ENCODE assay signal across 8 cellular contexts in the genomic region with DNA sequence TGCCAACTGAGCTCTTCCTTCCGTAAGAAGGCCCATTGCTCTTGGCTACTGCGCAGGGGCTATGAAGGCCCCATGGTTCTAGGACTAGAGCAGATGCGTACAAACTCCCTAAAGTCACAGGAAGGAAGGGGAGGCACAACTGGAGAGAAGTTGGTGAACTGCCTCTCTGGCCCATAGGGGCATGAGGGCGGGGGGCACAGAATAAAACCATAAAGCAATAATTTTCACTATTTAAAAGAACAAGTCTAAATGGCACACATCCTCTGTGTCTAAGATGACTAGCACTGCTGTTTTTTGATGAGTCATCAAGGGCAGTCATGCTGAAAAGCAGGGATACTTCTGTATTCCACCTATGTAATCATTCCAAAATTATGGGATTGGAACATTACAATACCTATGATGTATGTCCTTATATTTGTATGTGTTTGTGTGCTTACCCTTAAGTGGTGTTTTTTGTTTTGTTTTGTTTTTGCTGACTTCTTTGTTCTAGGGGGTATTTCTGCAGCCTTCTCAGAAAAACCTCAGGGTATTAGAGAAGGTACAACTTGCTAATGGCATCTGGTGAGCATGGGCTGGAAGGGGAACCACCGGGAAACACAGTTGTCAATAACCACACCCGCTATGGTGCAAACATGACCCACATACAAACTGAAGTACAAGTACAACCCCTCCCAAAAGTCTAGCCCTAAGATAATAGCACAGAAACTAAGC. TPM values are rescaled to one million over a fixed set of nuclear protein-coding genes. Genes with fewer than 3 reads are reported as not detected.
A peak's percentile ranks its signal among the peaks of the same experiment; 100 is the strongest.
DNase-seq lines count a peak whose midpoint lies in the region; ATAC-seq, FAIRE-seq and TF ChIP-seq lines count a peak whose summit lies in the region.

No MANE protein-coding gene starts in this region.

- DNase-seq in COLO668 (lab: John Stamatoyannopoulos, UW; ENCODE audit: unreplicated experiment) (peak; percentile 30), HTR-8/SVneo (ENCODE audit: insufficient read length, low spot score) (peak; percentile 75), fibroblast of the aortic adventitia (ENCODE audit: low read depth) (peak; percentile 59), cortex of kidney (lab: John Stamatoyannopoulos, UW) (no peak), NCI-H1694 (lab: John Stamatoyannopoulos, UW) (no peak)
- DNase-seq in activated CD4-positive, alpha-beta T cell treated with anti-CD3 and anti-CD28 coated beads for 48 hours: peak; percentile 27

- FAIRE-seq in HTR-8/SVneo (lab: Jason Lieb, UNC): peak; percentile 66

- ATAC-seq in GM19468 (IDR thresholded peaks at IDR 0.05; ENCODE audit: extremely low read depth, unreplicated experiment): peak; percentile 26

- no peak for TF ChIP-seq CTCF in fibroblast of the aortic adventitia (IDR thresholded peaks at IDR 0.05; ENCODE audit: insufficient read depth, low read length)

- H3K4me3 ChIP-seq in fibroblast of the aortic adventitia (ENCODE audit: low read depth, low read length) (no peak overlapping the region), skin epidermis (no peak overlapping the region)

- peak overlapping the region in 20 of 21 experiments; percentile 2 to 86 (median 52) for H3K27ac ChIP-seq in skin epidermis

RNA-seq across cellular contexts. Expression of a gene that starts 36.9 kb away (rescaled TPM):
- total RNA-seq in fibroblast of the aortic adventitia (ENCODE audit: low replicate concordance): 23.4 and 33.0 TPM in 2 replicates

Comparison
In these comparisons a context has a peak if more than half of its experiments do, and no peak if none do; other contexts are left out.
1. DNase-seq: peak in COLO668 (single experiment), HTR-8/SVneo (single experiment), activated CD4-positive, alpha-beta T cell treated with anti-CD3 and anti-CD28 coated beads for 48 hours (single experiment) and fibroblast of the aortic adventitia (single experiment); none in cortex of kidney (single experiment) and NCI-H1694 (single experiment).